ENCODE assay signal across 18 cellular contexts in genomic region chr6:24545691-24546090, GRCh38. TPM values are rescaled to one million over a fixed set of nuclear protein-coding genes. Genes with fewer than 3 reads are reported as not detected.
"Had no signal": no experiment of that assay in that cellular context is flagged by ENCODE, and none has a peak within 500 bp of the region (broad histone marks: within the 10 kb centered on the region; RNA-seq: fewer than 3 reads in every experiment).

No MANE protein-coding gene starts in this region.

- H3K4me2 ChIP-seq: SK-N-SH had no signal

- DNase-seq: IMR-90, Karpas-422, KG1, MV-4-11, NCI-H1048, NCI-H1105, NCI-H1417, NCI-H1436 treated with DMSO at 0.1 percent for 48 hours, NCI-H1694, NCI-H187 treated with DMSO at 0.1 percent for 48 hours, NCI-H2029 treated with DMSO at 0.1 percent for 48 hours, NCI-H2171 treated with DMSO at 0.1 percent for 48 hours, NCI-H69, NCI-H774, SHP77, SK-N-SH had no signal

- H3K9me3 ChIP-seq: SK-N-SH had no signal

- ATAC-seq: Panc1 had no signal

- H3K9ac ChIP-seq: SK-N-SH had no signal

- H3K9me2 ChIP-seq: SK-N-SH had no signal

RNA-seq across cellular contexts. Expression of gene GPLD1, which starts 56.3 kb away (rescaled TPM):
- total RNA-seq: RPMI7951 had no signal
